ENCODE assay signal across 8 cellular contexts in genomic region chr12:15700595-15700994, GRCh38.
DNase-seq lines count a peak whose midpoint lies in the region; ATAC-seq and TF ChIP-seq lines count a peak whose summit lies in the region.

No MANE protein-coding gene starts in this region.

- POLR2A ChIA-PET in MCF 10A (lab: Yijun Ruan, JAX), result no interaction called here

- H3K4me3 Mint-ChIP-seq in MCF 10A (ENCODE audit: unreplicated experiment) (peak overlapping the region; percentile 13), mesothelial cell of epicardium (no peak overlapping the region)

- no peaks in the 10 kb centered on the region for H4K20me1 ChIP-seq in BLaER1 treated with 17β-estradiol and CSF1 and Interleukin-3, amounts not matched to agents 10 nM and 100 nM
- H4K20me1 ChIP-seq in MM.1S (ENCODE audit: insufficient read depth, low read length), result no peaks in the 10 kb centered on the region

- H3K27me3 ChIP-seq in BLaER1 treated with 17β-estradiol and CSF1 and Interleukin-3, amounts not matched to agents 10 nM and 100 nM, result no peaks in the 10 kb centered on the region
- H3K27me3 ChIP-seq in MM.1S (replicated peaks; ENCODE audit: insufficient read depth, low read length), result no peaks in the 10 kb centered on the region

- H3K4me1 Mint-ChIP-seq in MCF 10A (ENCODE audit: insufficient read depth, unreplicated experiment) (peaks cover 49% of the 10 kb centered on the region), mesothelial cell of epicardium (peaks cover 14% of the 10 kb centered on the region)

- peak overlapping the region; percentile 19 to 89 (median 69); a peak in 18 of 22 replicates for H3K4me2 ChIP-seq in BLaER1 treated with 17β-estradiol and CSF1 and Interleukin-3, amounts not matched to agents 10 nM and 100 nM
- peak overlapping the region; percentile 7; the same call in 1 of the 2 replicates for H3K4me2 ChIP-seq in MM.1S (ENCODE audit: low read depth, low read length)

- H3K9ac ChIP-seq in BLaER1 treated with 17β-estradiol and CSF1 and Interleukin-3, amounts not matched to agents 10 nM and 100 nM, result peak overlapping the region in 4 of 11 experiments; percentile 60 to 66 (median 65); a peak in 7 of 22 replicates
- H3K9ac ChIP-seq in MM.1S (ENCODE audit: low read length), result no peak overlapping the region

- H3K4me3 ChIP-seq in BLaER1 treated with 17β-estradiol and CSF1 and Interleukin-3, amounts not matched to agents 10 nM and 100 nM, result peak overlapping the region in 1 of 10 experiments; percentile 1; a peak in 1 of 20 replicates
- H3K4me3 ChIP-seq in MM.1S (ENCODE audit: low read length), result no peak overlapping the region

- peak; percentile 61 for ATAC-seq in GM21367 (IDR thresholded peaks at IDR 0.05; ENCODE audit: unreplicated experiment)

- H3K27ac ChIP-seq in BLaER1 treated with 17β-estradiol and CSF1 and Interleukin-3, amounts not matched to agents 10 nM and 100 nM, result peak overlapping the region in 10 of 11 experiments; percentile 8 to 89 (median 72); a peak in 19 of 22 replicates
- H3K27ac ChIP-seq in MM.1S (ENCODE audit: low read length), result no peak overlapping the region

- H2AFZ ChIP-seq in MM.1S (ENCODE audit: low read length), result no peak overlapping the region

- H3K9me3 Mint-ChIP-seq in MCF 10A (ENCODE audit: unreplicated experiment) (no peaks in the 10 kb centered on the region), mesothelial cell of epicardium (no peaks in the 10 kb centered on the region)

- peak; percentile 15 for DNase-seq in MM.1S
- DNase-seq in MCF 10A (ENCODE audit: unreplicated experiment), result peak; percentile 85
- no peak for DNase-seq in mesothelial cell of epicardium (ENCODE audit: low spot score in 2 of 2, unreplicated experiment in 2 of 2)
- DNase-seq in inferior parietal cortex (ENCODE audit: extremely low spot score), result no peak
- DNase-seq in NAMALWA (ENCODE audit: low spot score), result no peak
- DNase-seq in NCI-H446 treated with DMSO at 0.1 percent for 48 hours (lab: John Stamatoyannopoulos, UW), result no peak

- no peaks in the 10 kb centered on the region for H3K9me3 ChIP-seq in BLaER1 treated with 17β-estradiol and CSF1 and Interleukin-3, amounts not matched to agents 10 nM and 100 nM (replicated peaks in 1 of 11)
- no peaks in the 10 kb centered on the region for H3K9me3 ChIP-seq in MM.1S (replicated peaks; ENCODE audit: insufficient read depth, low read length)

- intact Hi-C loops in MCF 10A (cut with micrococcal nuclease), result loop anchor here (5.0 to 10.0 kb wide), 2 partner anchors 87 to 106 kb away; partner anchors contain the start of gene EPS8

- CTCF ChIA-PET in MCF 10A (lab: Yijun Ruan, JAX), result no interaction called here

- H3K36me3 ChIP-seq in BLaER1 treated with 17β-estradiol and CSF1 and Interleukin-3, amounts not matched to agents 10 nM and 100 nM, result no peaks in the 10 kb centered on the region
- H3K36me3 ChIP-seq in MM.1S (replicated peaks; ENCODE audit: insufficient read depth, low read length), result no peaks in the 10 kb centered on the region

- no TSS peak for BruUV-seq in MCF 10A (replicated peaks; lab: Mats Ljungman, UMichigan)

- H3F3A ChIP-seq in MM.1S (ENCODE audit: insufficient read depth, low read length), result no peaks in the 10 kb centered on the region

- H3K4me1 ChIP-seq in BLaER1 treated with 17β-estradiol and CSF1 and Interleukin-3, amounts not matched to agents 10 nM and 100 nM, result peaks cover 14 to 87% (median 43%) of the 10 kb centered on the region in 10 experiments; a peak in 19 of 20 replicates
- H3K4me1 ChIP-seq in MM.1S (ENCODE audit: low read length), result peaks cover 5% of the 10 kb centered on the region

- no peaks in the 10 kb centered on the region for H3K79me2 ChIP-seq in MM.1S (ENCODE audit: low read length)

- H3K9me2 ChIP-seq in MM.1S (replicated peaks; ENCODE audit: insufficient read depth, low read length), result no peaks in the 10 kb centered on the region

- H3K27me3 Mint-ChIP-seq in MCF 10A (ENCODE audit: insufficient read depth, unreplicated experiment) (no peaks in the 10 kb centered on the region), mesothelial cell of epicardium (ENCODE audit: low read depth) (no peaks in the 10 kb centered on the region)

- H3K27ac Mint-ChIP-seq in MCF 10A (ENCODE audit: low read depth, unreplicated experiment) (peak overlapping the region; percentile 96), mesothelial cell of epicardium (peak overlapping the region; percentile 58)

- TF ChIP-seq CTCF in MM.1S (IDR thresholded peaks at IDR 0.05; ENCODE audit: low read length) (no peak), MCF 10A (IDR thresholded peaks at IDR 0.05; ENCODE audit: unreplicated experiment) (no peak), mesothelial cell of epicardium (IDR thresholded peaks at IDR 0.05; ENCODE audit: unreplicated experiment) (no peak)

- H3K36me3 Mint-ChIP-seq in MCF 10A (ENCODE audit: insufficient read depth, unreplicated experiment) (no peaks in the 10 kb centered on the region), mesothelial cell of epicardium (no peaks in the 10 kb centered on the region)

Comparison
In these comparisons a context has a peak if more than half of its experiments do, and no peak if none do; other contexts are left out.
1. DNase-seq: peak in MM.1S (single experiment) and MCF 10A (single experiment); none in mesothelial cell of epicardium (0 of 2), inferior parietal cortex (single experiment), NAMALWA (single experiment) and NCI-H446 treated with DMSO at 0.1 percent for 48 hours (single experiment).